Comparison of ENCODE assay signal across 24 cellular contexts in the genomic region with DNA sequence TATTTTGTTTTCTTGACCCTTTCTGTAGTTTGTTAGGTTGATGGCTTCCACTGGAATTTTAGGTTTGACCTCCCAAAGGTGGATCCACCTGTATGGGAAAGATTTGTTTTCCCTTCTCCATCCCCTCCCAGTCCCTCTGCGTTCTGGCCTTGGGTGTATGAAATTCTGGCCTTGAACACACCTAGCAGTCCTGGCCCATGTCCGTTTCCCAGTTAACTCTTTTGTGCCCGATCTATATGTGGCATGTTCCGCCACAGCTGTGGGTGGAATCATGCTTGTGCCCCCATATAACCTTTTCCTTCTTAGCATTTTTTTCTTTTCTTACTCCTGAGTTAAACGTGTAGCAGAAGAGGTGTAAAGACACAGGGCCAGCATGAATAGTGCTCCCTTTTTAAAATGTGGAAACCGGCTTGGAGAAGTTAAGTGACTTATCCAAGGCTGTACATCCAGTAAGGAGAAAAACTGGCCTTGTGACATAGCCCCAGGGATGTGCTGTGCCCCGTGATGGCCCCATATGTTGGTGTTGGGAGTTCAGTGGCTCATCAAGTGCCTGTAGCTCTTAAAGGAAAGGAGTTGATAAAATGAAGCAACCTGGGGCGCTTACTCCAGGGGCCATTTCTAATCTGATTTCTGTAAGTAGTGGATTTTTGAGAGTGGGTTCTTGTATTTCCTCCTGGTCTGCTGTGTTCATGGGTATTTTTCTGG. TPM values are rescaled to one million over a fixed set of nuclear protein-coding genes. Genes with fewer than 3 reads are reported as not detected.
A peak's percentile ranks its signal among the peaks of the same experiment; 100 is the strongest.
DNase-seq lines count a peak whose midpoint lies in the region; TF ChIP-seq lines count a peak whose summit lies in the region.
"Had no signal": no experiment of that assay in that cellular context is flagged by ENCODE, and none has a peak within 500 bp of the region (broad histone marks: within the 10 kb centered on the region; RNA-seq: fewer than 3 reads in every experiment).

No MANE protein-coding gene starts in this region.

- in situ Hi-C loops in SK-MEL-5 (cut with HindIII; ENCODE audit: low pct_unique_long_range_greater_than_20kb, low sequenced_read_pairs), result no loop called here

- H4K20me1 ChIP-seq in BLaER1 treated with 17β-estradiol and CSF1 and Interleukin-3, amounts not matched to agents 10 nM and 100 nM, result peaks cover 0 to 100% (median 76%) of the 10 kb centered on the region in 11 experiments; a peak in 17 of 22 replicates

- H3K4me1 ChIP-seq in BLaER1 treated with 17β-estradiol and CSF1 and Interleukin-3, amounts not matched to agents 10 nM and 100 nM, result peaks cover 20 to 60% (median 43%) of the 10 kb centered on the region in 10 experiments
- H3K4me1 ChIP-seq in skeletal muscle tissue (ENCODE audit: control insufficient read depth in 3 of 3, insufficient read depth in 3 of 3, low read length in 3 of 3), result peaks cover 17 to 41% (median 36%) of the 10 kb centered on the region in 3 donors

- H3K9me3 ChIP-seq in BLaER1 treated with 17β-estradiol and CSF1 and Interleukin-3, amounts not matched to agents 10 nM and 100 nM (replicated peaks in 1 of 11), result no peaks in the 10 kb centered on the region
- no peaks in the 10 kb centered on the region for H3K9me3 ChIP-seq in skeletal muscle tissue (ENCODE audit: control insufficient read depth in 3 of 3, low read length in 3 of 3)
- H3K9me3 ChIP-seq: neutrophil, tibial nerve had no signal

- DNase-seq in SK-MEL-5 (ENCODE audit: low read depth, low spot score), result peak; percentile 40
- DNase-seq in glutamatergic neuron, result no peak
- DNase-seq in H4 (ENCODE audit: low spot score), result no peak
- no peak for DNase-seq in glomerular visceral epithelial cell (ENCODE audit: extremely low spot score)
- DNase-seq in T-helper 1 cell, result no peak
- DNase-seq in activated naive CD4-positive, alpha-beta T cell treated with anti-CD3 and anti-CD28 coated beads, Interleukin-2, amount 10 ng/mL, durations not matched to agents 7 days and 5 days, result no peak
- DNase-seq: activated CD4-positive, alpha-beta T cell treated with anti-CD3 and anti-CD28 coated beads for 36 hours; activated CD8-positive, alpha-beta memory T cell treated with anti-CD3 and anti-CD28 coated beads for 24 hours; activated naive CD4-positive, alpha-beta T cell treated with anti-CD3 and anti-CD28 coated beads for 36 hours; activated T-cell treated with anti-CD3 and anti-CD28 coated beads, Interleukin-2, amount 50 U/mL, for 24 hours; cerebellar nuclear complex; effector CD8-positive, alpha-beta T cell; Karpas-422; NCI-H1694 treated with DMSO at 0.1 percent for 48 hours; NCI-H226; NCI-H774; OCI-M1; stimulated activated naive B cell treated with anti-CD40 and anti-IgM and Interleukin-4, amounts not matched to agents 10 μg/mL and 1 μg/mL and 100 μg/mL, for 72 hours had no signal

- peaks cover 0 to 8% (median 0%) of the 10 kb centered on the region in 11 experiments; a peak in 3 of 22 replicates for H3K27me3 ChIP-seq in BLaER1 treated with 17β-estradiol and CSF1 and Interleukin-3, amounts not matched to agents 10 nM and 100 nM
- H3K27me3 ChIP-seq in skeletal muscle tissue (ENCODE audit: control insufficient read depth in 3 of 3, insufficient read depth in 3 of 3, low read length in 3 of 3), result no peaks in the 10 kb centered on the region
- H3K27me3 ChIP-seq: tibial nerve had no signal

- H3K9me3 Mint-ChIP-seq in glutamatergic neuron (ENCODE audit: unreplicated experiment), result peaks cover 2% of the 10 kb centered on the region
- no peaks in the 10 kb centered on the region for H3K9me3 Mint-ChIP-seq in activated naive CD4-positive, alpha-beta T cell treated with anti-CD3 and anti-CD28 coated beads, Interleukin-2, amount 10 ng/mL, durations not matched to agents 7 days and 5 days
- H3K9me3 Mint-ChIP-seq: activated naive CD4-positive, alpha-beta T cell treated with anti-CD3 and anti-CD28 coated beads for 36 hours; activated T-cell treated with anti-CD3 and anti-CD28 coated beads, Interleukin-2, amount 50 U/mL, for 24 hours; CD14-positive monocyte; stimulated activated naive B cell treated with anti-CD40 and anti-IgM and Interleukin-4, amounts not matched to agents 10 μg/mL and 1 μg/mL and 100 μg/mL, for 72 hours had no signal

- no peak overlapping the region for H3K9ac ChIP-seq in BLaER1 treated with 17β-estradiol and CSF1 and Interleukin-3, amounts not matched to agents 10 nM and 100 nM
- peak overlapping the region in 2 of 3 donors; percentile 8 to 20 for H3K9ac ChIP-seq in skeletal muscle tissue (ENCODE audit: low read depth in 1 of 3, low read length in 3 of 3)

- H3K27ac ChIP-seq in BLaER1 treated with 17β-estradiol and CSF1 and Interleukin-3, amounts not matched to agents 10 nM and 100 nM, result no peak overlapping the region
- peak overlapping the region; percentile 27 for H3K27ac ChIP-seq in skeletal muscle tissue (ENCODE audit: low read depth, low read length)
- H3K27ac ChIP-seq: neutrophil had no signal

- H3K36me3 ChIP-seq in BLaER1 treated with 17β-estradiol and CSF1 and Interleukin-3, amounts not matched to agents 10 nM and 100 nM, result no peaks in the 10 kb centered on the region
- H3K36me3 ChIP-seq in skeletal muscle tissue (ENCODE audit: control insufficient read depth in 3 of 3, insufficient read depth in 3 of 3, low read length in 3 of 3), result no peaks in the 10 kb centered on the region
- H3K36me3 ChIP-seq: neutrophil, tibial nerve had no signal

- no peaks in the 10 kb centered on the region for H3K36me3 Mint-ChIP-seq in glutamatergic neuron (ENCODE audit: unreplicated experiment)
- H3K36me3 Mint-ChIP-seq in activated naive CD4-positive, alpha-beta T cell treated with anti-CD3 and anti-CD28 coated beads, Interleukin-2, amount 10 ng/mL, durations not matched to agents 7 days and 5 days, result no peaks in the 10 kb centered on the region
- H3K36me3 Mint-ChIP-seq: CD14-positive monocyte; stimulated activated naive B cell treated with anti-CD40 and anti-IgM and Interleukin-4, amounts not matched to agents 10 μg/mL and 1 μg/mL and 100 μg/mL, for 72 hours had no signal

- CTCF ChIA-PET in activated naive CD4-positive, alpha-beta T cell treated with anti-CD3 and anti-CD28 coated beads, Interleukin-2, amount 10 ng/mL, durations not matched to agents 7 days and 5 days (lab: Charles Lee), result interaction anchor here (1.1 kb wide), 1 partner anchor 43 kb away, joined by 3 read pairs; no protein-coding TSS in a partner anchor

- H3K27me3 Mint-ChIP-seq in glutamatergic neuron (ENCODE audit: unreplicated experiment), result peaks cover 3% of the 10 kb centered on the region
- H3K27me3 Mint-ChIP-seq in activated naive CD4-positive, alpha-beta T cell treated with anti-CD3 and anti-CD28 coated beads, Interleukin-2, amount 10 ng/mL, durations not matched to agents 7 days and 5 days, result peaks cover 60% of the 10 kb centered on the region

- H3K4me1 Mint-ChIP-seq in glutamatergic neuron (ENCODE audit: low read depth, unreplicated experiment), result peaks cover 45% of the 10 kb centered on the region
- H3K4me1 Mint-ChIP-seq in activated naive CD4-positive, alpha-beta T cell treated with anti-CD3 and anti-CD28 coated beads, Interleukin-2, amount 10 ng/mL, durations not matched to agents 7 days and 5 days, result no peaks in the 10 kb centered on the region
- H3K4me1 Mint-ChIP-seq: CD14-positive monocyte had no signal

- peak overlapping the region; percentile 10 for H3K27ac Mint-ChIP-seq in glutamatergic neuron (ENCODE audit: unreplicated experiment)
- H3K27ac Mint-ChIP-seq in activated naive CD4-positive, alpha-beta T cell treated with anti-CD3 and anti-CD28 coated beads, Interleukin-2, amount 10 ng/mL, durations not matched to agents 7 days and 5 days, result no peak overlapping the region
- H3K27ac Mint-ChIP-seq: activated CD4-positive, alpha-beta T cell treated with anti-CD3 and anti-CD28 coated beads for 36 hours; activated naive CD4-positive, alpha-beta T cell treated with anti-CD3 and anti-CD28 coated beads for 36 hours; activated T-cell treated with anti-CD3 and anti-CD28 coated beads, Interleukin-2, amount 50 U/mL, for 24 hours; CD14-positive monocyte; stimulated activated naive B cell treated with anti-CD40 and anti-IgM and Interleukin-4, amounts not matched to agents 10 μg/mL and 1 μg/mL and 100 μg/mL, for 72 hours had no signal

- H3K4me3 Mint-ChIP-seq in glutamatergic neuron (ENCODE audit: unreplicated experiment), result no peak overlapping the region
- no peak overlapping the region for H3K4me3 Mint-ChIP-seq in activated naive CD4-positive, alpha-beta T cell treated with anti-CD3 and anti-CD28 coated beads, Interleukin-2, amount 10 ng/mL, durations not matched to agents 7 days and 5 days
- H3K4me3 Mint-ChIP-seq: activated CD4-positive, alpha-beta T cell treated with anti-CD3 and anti-CD28 coated beads for 36 hours; activated naive CD4-positive, alpha-beta T cell treated with anti-CD3 and anti-CD28 coated beads for 36 hours; activated T-cell treated with anti-CD3 and anti-CD28 coated beads, Interleukin-2, amount 50 U/mL, for 24 hours; CD14-positive monocyte; stimulated activated naive B cell treated with anti-CD40 and anti-IgM and Interleukin-4, amounts not matched to agents 10 μg/mL and 1 μg/mL and 100 μg/mL, for 72 hours had no signal

- H3K4me2 ChIP-seq in BLaER1 treated with 17β-estradiol and CSF1 and Interleukin-3, amounts not matched to agents 10 nM and 100 nM, result peak overlapping the region in 7 of 11 experiments; percentile 46 to 82 (median 68); a peak in 9 of 22 replicates
- H3K4me2 ChIP-seq: smooth muscle cell had no signal

- no peak overlapping the region for H3K4me3 ChIP-seq in BLaER1 treated with 17β-estradiol and CSF1 and Interleukin-3, amounts not matched to agents 10 nM and 100 nM
- H3K4me3 ChIP-seq in skeletal muscle tissue (ENCODE audit: low read length in 3 of 3), result no peak overlapping the region
- H3K4me3 ChIP-seq: smooth muscle cell, tibial nerve had no signal

- TF ChIP-seq CTCF in glutamatergic neuron (IDR thresholded peaks at IDR 0.05; ENCODE audit: partially characterized antibody, unreplicated experiment), result no peak

RNA-seq across cellular contexts. Expression of a gene that starts 39.3 kb away (rescaled TPM):
- total RNA-seq in SK-MEL-5 (2014; rRNA removed; shearing (Covaris generic)), result 4.3 and 4.6 TPM in 2 replicates
- polyA plus RNA-seq in SK-MEL-5 (2015; cell fraction: cytosol; rRNA removed), result 8.9 and 10.7 TPM in 2 replicates
- polyA plus RNA-seq in SK-MEL-5 (2015; cell fraction: nucleus; rRNA removed), result 3.0 and 3.3 TPM in 2 replicates
- total RNA-seq in glutamatergic neuron (ENCODE audit: unreplicated experiment) (8.3 TPM), skeletal muscle tissue (7.3 TPM)
- 1.8 and 2.6 TPM in 2 replicates for total RNA-seq in H4 (2014; rRNA removed; shearing (Covaris generic))
- polyA plus RNA-seq: CD14-positive monocyte had no signal

Comparison
In these comparisons a context has a peak if more than half of its experiments do, and no peak if none do; other contexts are left out.
1. H3K9ac ChIP-seq: peak in skeletal muscle tissue (2 of 3); none in BLaER1 treated with 17β-estradiol and CSF1 and Interleukin-3, amounts not matched to agents 10 nM and 100 nM (0 of 11).